Comparison of ENCODE assay signal across 1 cellular context in genomic region chr3:20511863-20512262, GRCh38.
TF ChIP-seq lines count a peak whose summit lies in the region.

No MANE protein-coding gene starts in this region.

TF ChIP-seq in H1, 55 proteins besides CTCF, POLR2A, EP300 and RAD21 (continued from another document):
- TF ChIP-seq, protein P1, sequence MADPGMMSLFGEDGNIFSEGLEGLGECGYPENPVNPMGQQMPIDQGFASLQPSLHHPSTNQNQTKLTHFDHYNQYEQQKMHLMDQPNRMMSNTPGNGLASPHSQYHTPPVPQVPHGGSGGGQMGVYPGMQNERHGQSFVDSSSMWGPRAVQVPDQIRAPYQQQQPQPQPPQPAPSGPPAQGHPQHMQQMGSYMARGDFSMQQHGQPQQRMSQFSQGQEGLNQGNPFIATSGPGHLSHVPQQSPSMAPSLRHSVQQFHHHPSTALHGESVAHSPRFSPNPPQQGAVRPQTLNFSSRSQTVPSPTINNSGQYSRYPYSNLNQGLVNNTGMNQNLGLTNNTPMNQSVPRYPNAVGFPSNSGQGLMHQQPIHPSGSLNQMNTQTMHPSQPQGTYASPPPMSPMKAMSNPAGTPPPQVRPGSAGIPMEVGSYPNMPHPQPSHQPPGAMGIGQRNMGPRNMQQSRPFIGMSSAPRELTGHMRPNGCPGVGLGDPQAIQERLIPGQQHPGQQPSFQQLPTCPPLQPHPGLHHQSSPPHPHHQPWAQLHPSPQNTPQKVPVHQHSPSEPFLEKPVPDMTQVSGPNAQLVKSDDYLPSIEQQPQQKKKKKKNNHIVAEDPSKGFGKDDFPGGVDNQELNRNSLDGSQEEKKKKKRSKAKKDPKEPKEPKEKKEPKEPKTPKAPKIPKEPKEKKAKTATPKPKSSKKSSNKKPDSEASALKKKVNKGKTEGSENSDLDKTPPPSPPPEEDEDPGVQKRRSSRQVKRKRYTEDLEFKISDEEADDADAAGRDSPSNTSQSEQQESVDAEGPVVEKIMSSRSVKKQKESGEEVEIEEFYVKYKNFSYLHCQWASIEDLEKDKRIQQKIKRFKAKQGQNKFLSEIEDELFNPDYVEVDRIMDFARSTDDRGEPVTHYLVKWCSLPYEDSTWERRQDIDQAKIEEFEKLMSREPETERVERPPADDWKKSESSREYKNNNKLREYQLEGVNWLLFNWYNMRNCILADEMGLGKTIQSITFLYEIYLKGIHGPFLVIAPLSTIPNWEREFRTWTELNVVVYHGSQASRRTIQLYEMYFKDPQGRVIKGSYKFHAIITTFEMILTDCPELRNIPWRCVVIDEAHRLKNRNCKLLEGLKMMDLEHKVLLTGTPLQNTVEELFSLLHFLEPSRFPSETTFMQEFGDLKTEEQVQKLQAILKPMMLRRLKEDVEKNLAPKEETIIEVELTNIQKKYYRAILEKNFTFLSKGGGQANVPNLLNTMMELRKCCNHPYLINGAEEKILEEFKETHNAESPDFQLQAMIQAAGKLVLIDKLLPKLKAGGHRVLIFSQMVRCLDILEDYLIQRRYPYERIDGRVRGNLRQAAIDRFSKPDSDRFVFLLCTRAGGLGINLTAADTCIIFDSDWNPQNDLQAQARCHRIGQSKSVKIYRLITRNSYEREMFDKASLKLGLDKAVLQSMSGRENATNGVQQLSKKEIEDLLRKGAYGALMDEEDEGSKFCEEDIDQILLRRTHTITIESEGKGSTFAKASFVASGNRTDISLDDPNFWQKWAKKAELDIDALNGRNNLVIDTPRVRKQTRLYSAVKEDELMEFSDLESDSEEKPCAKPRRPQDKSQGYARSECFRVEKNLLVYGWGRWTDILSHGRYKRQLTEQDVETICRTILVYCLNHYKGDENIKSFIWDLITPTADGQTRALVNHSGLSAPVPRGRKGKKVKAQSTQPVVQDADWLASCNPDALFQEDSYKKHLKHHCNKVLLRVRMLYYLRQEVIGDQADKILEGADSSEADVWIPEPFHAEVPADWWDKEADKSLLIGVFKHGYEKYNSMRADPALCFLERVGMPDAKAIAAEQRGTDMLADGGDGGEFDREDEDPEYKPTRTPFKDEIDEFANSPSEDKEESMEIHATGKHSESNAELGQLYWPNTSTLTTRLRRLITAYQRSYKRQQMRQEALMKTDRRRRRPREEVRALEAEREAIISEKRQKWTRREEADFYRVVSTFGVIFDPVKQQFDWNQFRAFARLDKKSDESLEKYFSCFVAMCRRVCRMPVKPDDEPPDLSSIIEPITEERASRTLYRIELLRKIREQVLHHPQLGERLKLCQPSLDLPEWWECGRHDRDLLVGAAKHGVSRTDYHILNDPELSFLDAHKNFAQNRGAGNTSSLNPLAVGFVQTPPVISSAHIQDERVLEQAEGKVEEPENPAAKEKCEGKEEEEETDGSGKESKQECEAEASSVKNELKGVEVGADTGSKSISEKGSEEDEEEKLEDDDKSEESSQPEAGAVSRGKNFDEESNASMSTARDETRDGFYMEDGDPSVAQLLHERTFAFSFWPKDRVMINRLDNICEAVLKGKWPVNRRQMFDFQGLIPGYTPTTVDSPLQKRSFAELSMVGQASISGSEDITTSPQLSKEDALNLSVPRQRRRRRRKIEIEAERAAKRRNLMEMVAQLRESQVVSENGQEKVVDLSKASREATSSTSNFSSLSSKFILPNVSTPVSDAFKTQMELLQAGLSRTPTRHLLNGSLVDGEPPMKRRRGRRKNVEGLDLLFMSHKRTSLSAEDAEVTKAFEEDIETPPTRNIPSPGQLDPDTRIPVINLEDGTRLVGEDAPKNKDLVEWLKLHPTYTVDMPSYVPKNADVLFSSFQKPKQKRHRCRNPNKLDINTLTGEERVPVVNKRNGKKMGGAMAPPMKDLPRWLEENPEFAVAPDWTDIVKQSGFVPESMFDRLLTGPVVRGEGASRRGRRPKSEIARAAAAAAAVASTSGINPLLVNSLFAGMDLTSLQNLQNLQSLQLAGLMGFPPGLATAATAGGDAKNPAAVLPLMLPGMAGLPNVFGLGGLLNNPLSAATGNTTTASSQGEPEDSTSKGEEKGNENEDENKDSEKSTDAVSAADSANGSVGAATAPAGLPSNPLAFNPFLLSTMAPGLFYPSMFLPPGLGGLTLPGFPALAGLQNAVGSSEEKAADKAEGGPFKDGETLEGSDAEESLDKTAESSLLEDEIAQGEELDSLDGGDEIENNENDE (IDR thresholded peaks at IDR 0.05; ENCODE audit: insufficient replicate concordance, low read length) = no peak
TF ChIP-seq in H1: peak in this region for 0.
